ENCODE assay signal across 13 cellular contexts in genomic region chr1:45785583-45785982, GRCh38.
DNase-seq lines count a peak whose midpoint lies in the region; ATAC-seq, FAIRE-seq and TF ChIP-seq lines count a peak whose summit lies in the region.
"Had no signal": no experiment of that assay in that cellular context is flagged by ENCODE, and none has a peak within 500 bp of the region (broad histone marks: within the 10 kb centered on the region; RNA-seq: fewer than 3 reads in every experiment).

No MANE protein-coding gene starts in this region.

- no peaks in the 10 kb centered on the region for H3K36me3 ChIP-seq in GM06990 (ENCODE audit: control insufficient read depth, insufficient read depth, low read length)
- H3K36me3 ChIP-seq: SJSA1 had no signal

- H3K27ac Mint-ChIP-seq in activated naive CD8-positive, alpha-beta T cell treated with anti-CD3 and anti-CD28 coated beads, Interleukin-2, amount 50 U/mL, for 24 hours, result no peak overlapping the region
- H3K27ac Mint-ChIP-seq: mesothelial cell of epicardium had no signal

- no peaks in the 10 kb centered on the region for H3K36me3 Mint-ChIP-seq in activated naive CD8-positive, alpha-beta T cell treated with anti-CD3 and anti-CD28 coated beads, Interleukin-2, amount 50 U/mL, for 24 hours (ENCODE audit: low read depth)
- H3K36me3 Mint-ChIP-seq: mesothelial cell of epicardium had no signal

- TF ChIP-seq CTCF in GM06990 (IDR thresholded peaks at IDR 0.05; ENCODE audit: insufficient read depth, low read length, poor library complexity, severe bottlenecking), result no peak

- H3K4me3 ChIP-seq in GM06990 (replicated peaks; ENCODE audit: low read depth, low read length), result no peak overlapping the region
- H3K4me3 ChIP-seq: SJSA1 had no signal

- H3K4me1 Mint-ChIP-seq in activated naive CD8-positive, alpha-beta T cell treated with anti-CD3 and anti-CD28 coated beads, Interleukin-2, amount 50 U/mL, for 24 hours, result peaks cover 18% of the 10 kb centered on the region
- H3K4me1 Mint-ChIP-seq: mesothelial cell of epicardium had no signal

- peaks cover 11% of the 10 kb centered on the region for H3K27me3 Mint-ChIP-seq in activated naive CD8-positive, alpha-beta T cell treated with anti-CD3 and anti-CD28 coated beads, Interleukin-2, amount 50 U/mL, for 24 hours

- no peak for FAIRE-seq in RCC 7860 (lab: Jason Lieb, UNC)

- H3K4me3 Mint-ChIP-seq in activated naive CD8-positive, alpha-beta T cell treated with anti-CD3 and anti-CD28 coated beads, Interleukin-2, amount 50 U/mL, for 24 hours, result peak overlapping the region; percentile 60
- H3K4me3 Mint-ChIP-seq: mesothelial cell of epicardium had no signal

- no peaks in the 10 kb centered on the region for H3K27me3 ChIP-seq in GM06990 (replicated peaks; ENCODE audit: control insufficient read depth, insufficient read depth, low read length)
- H3K27me3 ChIP-seq: SJSA1 had no signal

- H3K9me3 Mint-ChIP-seq in activated naive CD8-positive, alpha-beta T cell treated with anti-CD3 and anti-CD28 coated beads, Interleukin-2, amount 50 U/mL, for 24 hours, result no peaks in the 10 kb centered on the region
- H3K9me3 Mint-ChIP-seq: mesothelial cell of epicardium had no signal

- DNase-seq in GM06990 (ENCODE audit: extremely low read depth, insufficient read length) (peak; percentile 8), T-helper 1 cell (peak in 4 of 5 donors; percentile 5 to 74 (median 28)), RCC 7860 (ENCODE audit: low spot score) (no peak), LoVo (ENCODE audit: low spot score) (no peak)
- peak; percentile 20 for DNase-seq in activated naive CD8-positive, alpha-beta T cell treated with anti-CD3 and anti-CD28 coated beads, Interleukin-2, amount 50 U/mL, for 24 hours
- DNase-seq: effector CD4-positive, alpha-beta T cell; hippocampal formation had no signal

- peak; percentile 58 for ATAC-seq in HG03196 (IDR thresholded peaks at IDR 0.05; ENCODE audit: unreplicated experiment)
- peak; percentile 99 for ATAC-seq in activated naive CD8-positive, alpha-beta T cell treated with anti-CD3 and anti-CD28 coated beads, Interleukin-2, amount 50 U/mL, for 24 hours
- no peak for ATAC-seq in GM19455 (IDR thresholded peaks at IDR 0.05; ENCODE audit: unreplicated experiment)
- no peak for ATAC-seq in HG02970 (IDR thresholded peaks at IDR 0.05; ENCODE audit: low FRiP score, unreplicated experiment)
- ATAC-seq: sciatic nerve had no signal

Comparison
In these comparisons a context has a peak if more than half of its experiments do, and no peak if none do; other contexts are left out.
1. DNase-seq: peak in GM06990 (single experiment), T-helper 1 cell (4 of 5) and activated naive CD8-positive, alpha-beta T cell treated with anti-CD3 and anti-CD28 coated beads, Interleukin-2, amount 50 U/mL, for 24 hours (single experiment); none in RCC 7860 (single experiment) and LoVo (single experiment).
2. ATAC-seq: peak in HG03196 (single experiment) and activated naive CD8-positive, alpha-beta T cell treated with anti-CD3 and anti-CD28 coated beads, Interleukin-2, amount 50 U/mL, for 24 hours (single experiment); none in GM19455 (single experiment) and HG02970 (single experiment).